13 cellular contexts compared by ENCODE assay signal in genomic region chr6:42086046-42086664, GRCh38. TPM values are rescaled to one million over a fixed set of nuclear protein-coding genes. Genes with fewer than 3 reads are reported as not detected.
A peak's percentile ranks its signal among the peaks of the same experiment; 100 is the strongest.
DNase-seq lines count a peak whose midpoint lies in the region; ATAC-seq and TF ChIP-seq lines count a peak whose summit lies in the region.
"Had no signal": no experiment of that assay in that cellular context is flagged by ENCODE, and none has a peak within 500 bp of the region (broad histone marks: within the 10 kb centered on the region; RNA-seq: fewer than 3 reads in every experiment).

No MANE protein-coding gene starts in this region.

- H3K27ac ChIP-seq in transverse colon: no peak overlapping the region

- H3K4me3 ChIP-seq in cardiac fibroblast (replicated peaks in 1 of 2; ENCODE audit: low read depth in 2 of 2, low read length in 2 of 2) (no peak overlapping the region), transverse colon (no peak overlapping the region)

- peak overlapping the region; percentile 24 for H3K27ac Mint-ChIP-seq in activated T-cell treated with anti-CD3 and anti-CD28 coated beads, Interleukin-2, amount 50 U/mL, for 24 hours
- H3K27ac Mint-ChIP-seq in activated T-cell treated with anti-CD3 and anti-CD28 coated beads, Interleukin-2, amount 50 U/mL, for 72 hours: no peak overlapping the region
- H3K27ac Mint-ChIP-seq: natural killer cell had no signal

- peaks cover 28% of the 10 kb centered on the region for H3K36me3 Mint-ChIP-seq in activated T-cell treated with anti-CD3 and anti-CD28 coated beads, Interleukin-2, amount 50 U/mL, for 24 hours (ENCODE audit: low read depth)
- no peaks in the 10 kb centered on the region for H3K36me3 Mint-ChIP-seq in activated T-cell treated with anti-CD3 and anti-CD28 coated beads, Interleukin-2, amount 50 U/mL, for 72 hours (ENCODE audit: insufficient read depth in 2 of 2)

- 86 to 93% methylated on average over 4 to 12 of the region's 12 CpGs for WGBS in transverse colon (ENCODE audit: low coverage in 1 of 2), 2 donors

- no peaks in the 10 kb centered on the region for H3K4me1 Mint-ChIP-seq in activated T-cell treated with anti-CD3 and anti-CD28 coated beads, Interleukin-2, amount 50 U/mL, for 24 hours (ENCODE audit: low read depth)
- H3K4me1 Mint-ChIP-seq in activated T-cell treated with anti-CD3 and anti-CD28 coated beads, Interleukin-2, amount 50 U/mL, for 72 hours (ENCODE audit: low read depth): no peaks in the 10 kb centered on the region

- intact Hi-C loops in transverse colon (cut with DNase I; ENCODE audit: low total_unique reads): no loop called here

- H3K4me3 Mint-ChIP-seq in activated T-cell treated with anti-CD3 and anti-CD28 coated beads, Interleukin-2, amount 50 U/mL, for 24 hours: no peak overlapping the region
- no peak overlapping the region for H3K4me3 Mint-ChIP-seq in activated T-cell treated with anti-CD3 and anti-CD28 coated beads, Interleukin-2, amount 50 U/mL, for 72 hours
- H3K4me3 Mint-ChIP-seq: natural killer cell; stimulated activated effector memory CD8-positive, alpha-beta T cell treated with anti-CD3 and anti-CD28 coated beads, Interleukin-12 subunit alpha, Interleukin-12 subunit beta, amount 100 ng/mL, for 72 hours had no signal

- no peak for DNase-seq in activated T-cell treated with anti-CD3 and anti-CD28 coated beads, Interleukin-2, amount 50 U/mL, for 24 hours
- DNase-seq in activated T-cell treated with anti-CD3 and anti-CD28 coated beads, Interleukin-2, amount 50 U/mL, for 72 hours: no peak
- peak in 1 of 2 donors; percentile 11 for DNase-seq in cardiac fibroblast (ENCODE audit: low read depth in 2 of 2)
- peak; percentile 50 for DNase-seq in iPS-NIHi11 (ENCODE audit: low spot score)
- no peak for DNase-seq in transverse colon
- no peak for DNase-seq in GM13976 (ENCODE audit: low spot score)
- no peak for DNase-seq in dedifferentiated amniotic fluid mesenchymal stem cell (ENCODE audit: extremely low spot score)
- no peak for DNase-seq in activated CD4-positive, alpha-beta T cell treated with anti-CD3 and anti-CD28 coated beads for 1 hour
- DNase-seq: activated naive CD4-positive, alpha-beta T cell treated with Interleukin-2 at 50 U/mL for 16 hours; AML-193; natural killer cell; NCI-H510A treated with DMSO at 0.1 percent for 48 hours had no signal

- no peaks in the 10 kb centered on the region for H3K9me3 Mint-ChIP-seq in activated T-cell treated with anti-CD3 and anti-CD28 coated beads, Interleukin-2, amount 50 U/mL, for 24 hours
- no peaks in the 10 kb centered on the region for H3K9me3 Mint-ChIP-seq in activated T-cell treated with anti-CD3 and anti-CD28 coated beads, Interleukin-2, amount 50 U/mL, for 72 hours
- H3K9me3 Mint-ChIP-seq: natural killer cell; stimulated activated effector memory CD8-positive, alpha-beta T cell treated with anti-CD3 and anti-CD28 coated beads, Interleukin-12 subunit alpha, Interleukin-12 subunit beta, amount 100 ng/mL, for 72 hours had no signal

- no peaks in the 10 kb centered on the region for H3K9me3 ChIP-seq in transverse colon

- H3K4me1 ChIP-seq in transverse colon: no peaks in the 10 kb centered on the region

- no peak for TF ChIP-seq POLR2A in transverse colon (IDR thresholded peaks at IDR 0.05)

- TF ChIP-seq CTCF in cardiac fibroblast (IDR thresholded peaks at IDR 0.05; ENCODE audit: low read depth, low read length) (peak; percentile 14), transverse colon (IDR thresholded peaks at IDR 0.05) (peak in 3 of 5 experiments; percentile 7 to 28 (median 22)), GM13976 (IDR thresholded peaks at IDR 0.05; ENCODE audit: borderline replicate concordance, control extremely low read depth, extremely low read depth, insufficient read depth, missing control alignments) (no peak)

- in situ Hi-C loops in transverse colon (cut with MboI; ENCODE audit: low pct_ligation_motif_present in 1 of 4, low pct_unique_long_range_greater_than_20kb in 1 of 4, low sequenced_read_pairs in 3 of 4) (loop anchor here in 2 of 4 donors (5.0 to 25.0 kb wide), 2 partner anchors 81 to 451 kb away; no protein-coding TSS in a partner anchor), GM13976 (cut with MboI; ENCODE audit: low sequenced_read_pairs, unreplicated experiment) (no loop called here)

- no peak for TF ChIP-seq EP300 in transverse colon (IDR thresholded peaks at IDR 0.05; ENCODE audit: low read depth)

- no peaks in the 10 kb centered on the region for H3K36me3 ChIP-seq in transverse colon

- ATAC-seq in activated T-cell treated with anti-CD3 and anti-CD28 coated beads, Interleukin-2, amount 50 U/mL, for 72 hours (replicated peaks in 1 of 2): no peak
- ATAC-seq: natural killer cell; stimulated activated effector memory CD8-positive, alpha-beta T cell treated with anti-CD3 and anti-CD28 coated beads, Interleukin-12 subunit alpha, Interleukin-12 subunit beta, amount 100 ng/mL, for 72 hours had no signal

- H3K27me3 Mint-ChIP-seq in activated T-cell treated with anti-CD3 and anti-CD28 coated beads, Interleukin-2, amount 50 U/mL, for 24 hours: no peaks in the 10 kb centered on the region
- no peaks in the 10 kb centered on the region for H3K27me3 Mint-ChIP-seq in activated T-cell treated with anti-CD3 and anti-CD28 coated beads, Interleukin-2, amount 50 U/mL, for 72 hours (ENCODE audit: low read depth)

- no peaks in the 10 kb centered on the region for H3K27me3 ChIP-seq in transverse colon

RNA-seq across cellular contexts. Expression of gene TAF8, which starts 35.8 kb away (rescaled TPM):
- total RNA-seq in activated T-cell treated with anti-CD3 and anti-CD28 coated beads, Interleukin-2, amount 50 U/mL, for 72 hours: 10 to 100 TPM; 62.6 to 70.4 TPM
- total RNA-seq in transverse colon: 10 to 100 TPM; 15.3 to 36.2 (median 21.8) TPM

RNA-seq across cellular contexts. Expression of gene C6orf132, which starts 56.3 kb away (rescaled TPM):
- total RNA-seq in activated T-cell treated with anti-CD3 and anti-CD28 coated beads, Interleukin-2, amount 50 U/mL, for 72 hours: under 1 TPM; 0.26 to 0.65 TPM
- 10 to 100 TPM; 26.1 to 96.9 (median 43.2) TPM for total RNA-seq in transverse colon

Comparison
In these comparisons a context has a peak if more than half of its experiments do, and no peak if none do; other contexts are left out.
1. RNA of gene C6orf132, which starts 56.3 kb away (total RNA-seq): 26.1 to 96.9 TPM in transverse colon; 0.26 to 0.65 TPM in activated T-cell treated with anti-CD3 and anti-CD28 coated beads, Interleukin-2, amount 50 U/mL, for 72 hours; every median in the first group is over 10 times any median in the second.